In genomic region chr11:47987310-47987709, GRCh38 we compare ENCODE assay signal across 11 cellular contexts. TPM values are rescaled to one million over a fixed set of nuclear protein-coding genes. Genes with fewer than 3 reads are reported as not detected.
DNase-seq lines count a peak whose midpoint lies in the region; ATAC-seq lines count a peak whose summit lies in the region.
"Had no signal": no experiment of that assay in that cellular context is flagged by ENCODE, and none has a peak within 500 bp of the region (broad histone marks: within the 10 kb centered on the region; RNA-seq: fewer than 3 reads in every experiment).

No MANE protein-coding gene starts in this region.

- peaks cover 0 to under 1% (median 0%) of the 10 kb centered on the region in 11 experiments; a peak in 2 of 22 replicates for H3K27me3 ChIP-seq in BLaER1 treated with 17β-estradiol and CSF1 and Interleukin-3, amounts not matched to agents 10 nM and 100 nM
- H3K27me3 ChIP-seq in mesendoderm (ENCODE audit: insufficient read depth, low read length, poor library complexity), result no peaks in the 10 kb centered on the region
- H3K27me3 ChIP-seq: adrenal gland had no signal

- H3K18ac ChIP-seq in mesendoderm (ENCODE audit: low read length), result peak overlapping the region; percentile 30

- peak; percentile 46 for ATAC-seq in GM21526 (IDR thresholded peaks at IDR 0.05; ENCODE audit: low FRiP score, unreplicated experiment)
- ATAC-seq in GM19397 (IDR thresholded peaks at IDR 0.05; ENCODE audit: unreplicated experiment), result no peak

- peak overlapping the region; percentile 65 to 100 (median 86) for H3K4me2 ChIP-seq in BLaER1 treated with 17β-estradiol and CSF1 and Interleukin-3, amounts not matched to agents 10 nM and 100 nM
- no peak overlapping the region for H3K4me2 ChIP-seq in mesendoderm (ENCODE audit: low read length)

- no peak overlapping the region for H3K4ac ChIP-seq in mesendoderm (ENCODE audit: low read depth, low read length)

- H3K36me3 ChIP-seq in BLaER1 treated with 17β-estradiol and CSF1 and Interleukin-3, amounts not matched to agents 10 nM and 100 nM, result peaks cover 0 to 52% (median 11%) of the 10 kb centered on the region in 11 experiments; a peak in 8 of 22 replicates
- H3K36me3 ChIP-seq in mesendoderm (ENCODE audit: control insufficient read depth, insufficient read depth, low read length), result no peaks in the 10 kb centered on the region
- H3K36me3 ChIP-seq: adrenal gland had no signal

- peaks cover 18% of the 10 kb centered on the region for H3K79me2 ChIP-seq in mesendoderm (ENCODE audit: control insufficient read depth, insufficient read depth, low read length)

- no peak overlapping the region for H2BK15ac ChIP-seq in mesendoderm (replicated peaks; ENCODE audit: low read depth)

- no CpG with 5 or more reads among the region's 2 CpGs for WGBS in mesendoderm (ENCODE audit: extremely low coverage, insufficient coverage, low lambda C conversion rate)

- peaks cover 0 to 68% (median 16%) of the 10 kb centered on the region in 11 experiments; a peak in 13 of 22 replicates for H4K20me1 ChIP-seq in BLaER1 treated with 17β-estradiol and CSF1 and Interleukin-3, amounts not matched to agents 10 nM and 100 nM

- H3K4me3 ChIP-seq in BLaER1 treated with 17β-estradiol and CSF1 and Interleukin-3, amounts not matched to agents 10 nM and 100 nM, result peak overlapping the region in 9 of 10 experiments; percentile 13 to 50 (median 32); a peak in 14 of 20 replicates
- no peak overlapping the region for H3K4me3 ChIP-seq in mesendoderm (ENCODE audit: low read length)
- H3K4me3 ChIP-seq: adrenal gland had no signal

- no peak overlapping the region for H2BK5ac ChIP-seq in mesendoderm (ENCODE audit: low read length)

- H4K5ac ChIP-seq in mesendoderm (ENCODE audit: low read length), result no peak overlapping the region

- no peak overlapping the region for H4K8ac ChIP-seq in mesendoderm (ENCODE audit: low read depth, low read length)

- H2AK5ac ChIP-seq in mesendoderm (ENCODE audit: low read length), result no peak overlapping the region

- no peaks in the 10 kb centered on the region for H3K9me3 ChIP-seq in BLaER1 treated with 17β-estradiol and CSF1 and Interleukin-3, amounts not matched to agents 10 nM and 100 nM (replicated peaks in 1 of 11)
- H3K9me3 ChIP-seq: adrenal gland had no signal

- H3K9ac ChIP-seq in BLaER1 treated with 17β-estradiol and CSF1 and Interleukin-3, amounts not matched to agents 10 nM and 100 nM, result peak overlapping the region in 8 of 11 experiments; percentile 1 to 99 (median 68); a peak in 15 of 22 replicates
- no peak overlapping the region for H3K9ac ChIP-seq in mesendoderm (ENCODE audit: low read length)

- peak overlapping the region in 10 of 11 experiments; percentile 36 to 97 (median 78); a peak in 19 of 22 replicates for H3K27ac ChIP-seq in BLaER1 treated with 17β-estradiol and CSF1 and Interleukin-3, amounts not matched to agents 10 nM and 100 nM
- H3K27ac ChIP-seq in mesendoderm (ENCODE audit: low read depth, low read length), result no peak overlapping the region

- H2BK120ac ChIP-seq in mesendoderm (ENCODE audit: low read depth, low read length), result no peak overlapping the region

- H3K23ac ChIP-seq in mesendoderm (ENCODE audit: low read length), result no peak overlapping the region

- H3K56ac ChIP-seq in mesendoderm (ENCODE audit: low read length), result no peak overlapping the region

- peaks cover 42 to 100% (median 80%) of the 10 kb centered on the region in 10 experiments for H3K4me1 ChIP-seq in BLaER1 treated with 17β-estradiol and CSF1 and Interleukin-3, amounts not matched to agents 10 nM and 100 nM
- H3K4me1 ChIP-seq in mesendoderm (ENCODE audit: control insufficient read depth, low read depth, low read length), result peaks cover 13% of the 10 kb centered on the region

- H3K79me1 ChIP-seq in mesendoderm (ENCODE audit: low read length), result peaks cover 5% of the 10 kb centered on the region

- DNase-seq in UCSD-AML1 (lab: John Stamatoyannopoulos, UW; ENCODE audit: unreplicated experiment), result peak; percentile 37
- DNase-seq in mesendoderm, result no peak
- no peak for DNase-seq in NCI-H226
- no peak for DNase-seq in islet precursor cell
- no peak for DNase-seq in NCI-H187 treated with DMSO at 0.1 percent for 48 hours (lab: John Stamatoyannopoulos, UW)
- DNase-seq: adrenal gland, glutamatergic neuron, NCI-H2107 had no signal

RNA-seq across cellular contexts. Expression of gene PTPRJ, which starts 7.0 kb away (rescaled TPM):
- polyA plus RNA-seq in mesendoderm (2013, experiment 1 of 2), result 8.7 TPM
- 8.4 TPM for polyA plus RNA-seq in mesendoderm (2013, experiment 2 of 2)
